Comparison of ENCODE assay signal across 8 cellular contexts in genomic region chr4:26083987-26084386, GRCh38.
A peak's percentile ranks its signal among the peaks of the same experiment; 100 is the strongest.
DNase-seq lines count a peak whose midpoint lies in the region; ATAC-seq, FAIRE-seq and TF ChIP-seq lines count a peak whose summit lies in the region.

No MANE protein-coding gene starts in this region.

- intact Hi-C loops in head of caudate nucleus (cut with DNase I): loop anchor here (5.0 kb wide), 3 partner anchors 153 to 328 kb away; no protein-coding TSS in a partner anchor

- peaks cover 11% of the 10 kb centered on the region for H3K27me3 ChIP-seq in bronchial epithelial cell (ENCODE audit: control insufficient read depth, insufficient read depth, low read length)

- TF ChIP-seq CTCF in GM12864 (IDR thresholded peaks at IDR 0.05; ENCODE audit: low read depth, low read length, missing control alignments) (no peak), bronchial epithelial cell (IDR thresholded peaks at IDR 0.05; ENCODE audit: insufficient read depth, low read length, severe bottlenecking) (no peak)

- FAIRE-seq in bronchial epithelial cell (lab: Jason Lieb, UNC) (peak; percentile 13), urothelium cell line (lab: Jason Lieb, UNC) (no peak)

- H3K4me3 ChIP-seq in GM12864 (ENCODE audit: low read depth, low read length): no peak overlapping the region
- H3K4me3 ChIP-seq in bronchial epithelial cell (ENCODE audit: low read depth, low read length): no peak overlapping the region

- H3K36me3 ChIP-seq in bronchial epithelial cell (ENCODE audit: control insufficient read depth, insufficient read depth, low read length): no peaks in the 10 kb centered on the region

- ATAC-seq in GM21381 (IDR thresholded peaks at IDR 0.05; ENCODE audit: unreplicated experiment): peak; percentile 36

- DNase-seq in GM12864 (ENCODE audit: low read depth) (peak; percentile 69), HPDE6-E6E7 (ENCODE audit: extremely low spot score) (peak; percentile 79), bronchial epithelial cell (ENCODE audit: low read depth) (peak; percentile 91), urothelium cell line (ENCODE audit: low spot score) (peak; percentile 72), NCI-H2081 (lab: John Stamatoyannopoulos, UW) (no peak), head of caudate nucleus (no peak)
- DNase-seq in effector CD4-positive, alpha-beta T cell: no peak

Comparison
In these comparisons a context has a peak if more than half of its experiments do, and no peak if none do; other contexts are left out.
1. DNase-seq: peak in GM12864 (single experiment), HPDE6-E6E7 (single experiment), bronchial epithelial cell (single experiment) and urothelium cell line (single experiment); none in effector CD4-positive, alpha-beta T cell (single experiment), NCI-H2081 (0 of 2) and head of caudate nucleus (0 of 42).